Comparison of ENCODE assay signal across 7 cellular contexts in genomic region chr4:69181519-69181918, GRCh38. TPM values are rescaled to one million over a fixed set of nuclear protein-coding genes. Genes with fewer than 3 reads are reported as not detected.
"Had no signal": no experiment of that assay in that cellular context is flagged by ENCODE, and none has a peak within 500 bp of the region (broad histone marks: within the 10 kb centered on the region; RNA-seq: fewer than 3 reads in every experiment).

No MANE protein-coding gene starts in this region.

RNA-seq across cellular contexts. Expression of gene UGT2B11, which starts 33.0 kb away (rescaled TPM):
- total RNA-seq: GM23248, GM23338, H1, H4, H7, H9, HFFc6 had no signal
- polyA plus RNA-seq: GM23248, GM23338, H1 had no signal
